ENCODE assay signal across 8 cellular contexts in the genomic region with DNA sequence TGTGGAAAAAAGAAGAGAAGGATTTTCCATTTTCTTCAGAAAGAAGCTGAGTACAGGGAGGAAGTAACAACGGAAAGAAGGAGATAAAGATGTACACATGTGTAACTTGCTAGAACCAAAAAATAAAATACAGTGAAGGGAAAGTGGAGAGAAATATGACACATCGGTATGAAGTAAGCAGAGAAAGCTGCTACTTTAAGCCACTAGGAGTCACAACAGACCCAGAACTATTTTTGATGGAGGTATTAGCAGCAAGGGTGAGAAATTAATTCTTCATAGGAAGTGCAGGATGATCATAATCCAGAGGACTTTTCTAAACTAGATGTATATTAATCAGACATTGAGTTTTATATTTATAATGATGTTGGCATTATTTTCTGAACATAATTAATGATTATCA.
DNase-seq lines count a peak whose midpoint lies in the region; ATAC-seq and TF ChIP-seq lines count a peak whose summit lies in the region.

No MANE protein-coding gene starts in this region.

- no peak overlapping the region for H2AFZ ChIP-seq in OCI-LY7 (ENCODE audit: low read length)

- DNase-seq in OCI-LY7 (ENCODE audit: low spot score) (peak; percentile 46), esophagus squamous epithelium (lab: John Stamatoyannopoulos, UW) (no peak), tibial artery (no peak), dedifferentiated amniotic fluid mesenchymal stem cell (ENCODE audit: extremely low spot score) (no peak), GM19238 (ENCODE audit: insufficient read length, low spot score) (no peak)

- 21 to 35% methylated on average over 2 of the region's 2 CpGs for WGBS in esophagus squamous epithelium, 2 donors

- BruUV-seq in OCI-LY7 (replicated peaks; lab: Mats Ljungman, UMichigan) = no TSS peak

- H3K79me2 ChIP-seq in OCI-LY7 (ENCODE audit: insufficient read depth, low read depth, low read length) = no peaks in the 10 kb centered on the region

- H4K20me1 ChIP-seq in OCI-LY7 (ENCODE audit: insufficient read depth, low read length) = no peaks in the 10 kb centered on the region

- POLR2A ChIA-PET in OCI-LY7 (lab: Charles Lee) = interaction anchor here (0.8 kb wide), 1 partner anchor 20 kb away, joined by 3 read pairs; no protein-coding TSS in a partner anchor

- H3K4me2 ChIP-seq in OCI-LY7 (ENCODE audit: low read length) = no peak overlapping the region

- TF ChIP-seq CTCF in C4-2B (conservative IDR thresholded peaks at IDR 0.05) = peak; percentile 53
- peak; percentile 80 for TF ChIP-seq CTCF in OCI-LY7 (conservative IDR thresholded peaks at IDR 0.05; ENCODE audit: low read length)
- TF ChIP-seq CTCF in esophagus squamous epithelium (IDR thresholded peaks at IDR 0.05) = peak in 5 of 6 experiments; percentile 20 to 54 (median 24)
- peak; percentile 35 to 40 for TF ChIP-seq CTCF in tibial artery (IDR thresholded peaks at IDR 0.05)

- no peaks in the 10 kb centered on the region for H3K9me2 ChIP-seq in OCI-LY7 (ENCODE audit: insufficient read depth, low read length)

- H3K27ac ChIP-seq in C4-2B = no peak overlapping the region
- H3K27ac ChIP-seq in OCI-LY7 (ENCODE audit: low read depth, low read length, poor library complexity, severe bottlenecking) = no peak overlapping the region
- H3K27ac ChIP-seq in esophagus squamous epithelium = no peak overlapping the region
- no peak overlapping the region for H3K27ac ChIP-seq in tibial artery

- H3K36me3 ChIP-seq in OCI-LY7 (ENCODE audit: insufficient read depth, low read length) = no peaks in the 10 kb centered on the region
- H3K36me3 ChIP-seq in esophagus squamous epithelium = no peaks in the 10 kb centered on the region
- no peaks in the 10 kb centered on the region for H3K36me3 ChIP-seq in tibial artery

- CTCF ChIA-PET in OCI-LY7 (lab: Charles Lee; ENCODE audit: unreplicated experiment) = no interaction called here

- intact Hi-C loops in OCI-LY7 (cut with micrococcal nuclease; ENCODE audit: unreplicated experiment) = loop anchor here (2.0 to 10.0 kb wide), 3 partner anchors 279 to 761 kb away; a partner anchor contains a TSS
- intact Hi-C loops in esophagus squamous epithelium (cut with DNase I) = no loop called here
- intact Hi-C loops in tibial artery (cut with DNase I; ENCODE audit: low total_unique reads) = no loop called here

- no peaks in the 10 kb centered on the region for H3K27me3 ChIP-seq in esophagus squamous epithelium
- peaks cover 0 to 4% of the 10 kb centered on the region in 2 donors for H3K27me3 ChIP-seq in tibial artery

- no peaks in the 10 kb centered on the region for H3K9me3 ChIP-seq in OCI-LY7 (ENCODE audit: low read length)
- H3K9me3 ChIP-seq in esophagus squamous epithelium = no peaks in the 10 kb centered on the region
- no peaks in the 10 kb centered on the region for H3K9me3 ChIP-seq in tibial artery

- ATAC-seq in GM18861 (IDR thresholded peaks at IDR 0.05; ENCODE audit: unreplicated experiment) (peak; percentile 89), HG03066 (IDR thresholded peaks at IDR 0.05; ENCODE audit: low read depth, unreplicated experiment) (peak; percentile 81)

- H3K4me3 ChIP-seq in OCI-LY7 (ENCODE audit: low read depth, low read length, poor library complexity, severe bottlenecking) (no peak overlapping the region), esophagus squamous epithelium (no peak overlapping the region), tibial artery (no peak overlapping the region)

- no peak for TF ChIP-seq POLR2A in esophagus squamous epithelium (IDR thresholded peaks at IDR 0.05)

- H3K4me1 ChIP-seq in OCI-LY7 (ENCODE audit: insufficient read depth, low read length, poor library complexity, severe bottlenecking) (no peaks in the 10 kb centered on the region), esophagus squamous epithelium (no peaks in the 10 kb centered on the region), tibial artery (no peaks in the 10 kb centered on the region)

Comparison
In these comparisons a context has a peak if more than half of its experiments do, and no peak if none do; other contexts are left out.
1. CTCF ChIP-seq: peak in every context shown above with its lines; median percentile 80 in OCI-LY7; 53 in C4-2B; 38 in tibial artery; 24 in esophagus squamous epithelium.